ENCODE assay signal across 18 cellular contexts in genomic region chr17:72474740-72475477, GRCh38.
DNase-seq lines count a peak whose midpoint lies in the region; ATAC-seq and TF ChIP-seq lines count a peak whose summit lies in the region.
"Had no signal": no experiment of that assay in that cellular context is flagged by ENCODE, and none has a peak within 500 bp of the region (broad histone marks: within the 10 kb centered on the region; RNA-seq: fewer than 3 reads in every experiment).

No MANE protein-coding gene starts in this region.

- H2BK12ac ChIP-seq in neuronal stem cell (ENCODE audit: low read length), result no peak overlapping the region

- ATAC-seq in RWPE2 (ENCODE audit: low read depth), result 0 out of 3 replicates have a peak, but pooled peaks have one; percentile 32
- no peak for ATAC-seq in HG02642 (IDR thresholded peaks at IDR 0.05; ENCODE audit: poor library complexity, unreplicated experiment)
- ATAC-seq in GM18868 (IDR thresholded peaks at IDR 0.05; ENCODE audit: unreplicated experiment), result no peak
- ATAC-seq in HG03439 (IDR thresholded peaks at IDR 0.05; ENCODE audit: unreplicated experiment), result no peak
- ATAC-seq: natural killer cell, upper lobe of right lung had no signal

- no peak overlapping the region for H4K8ac ChIP-seq in neuronal stem cell (ENCODE audit: low read depth, low read length)

- H2BK5ac ChIP-seq in neuronal stem cell (ENCODE audit: low read length), result no peak overlapping the region

- no peak overlapping the region for H2AFZ ChIP-seq in neuronal stem cell (ENCODE audit: low read length)

- in situ Hi-C loops in Caki2 (cut with HindIII; ENCODE audit: low pct_unique_long_range_greater_than_20kb, low sequenced_read_pairs), result no loop called here

- peak overlapping the region; percentile 0 for H3K27ac ChIP-seq in RWPE2 (ENCODE audit: poor library complexity, severe bottlenecking)
- H3K27ac ChIP-seq in neuronal stem cell (replicated peaks; ENCODE audit: low read length), result no peak overlapping the region
- H3K27ac ChIP-seq: upper lobe of right lung had no signal

- H3K9ac ChIP-seq in neuronal stem cell (ENCODE audit: low read depth, low read length, poor library complexity), result no peak overlapping the region

- no peaks in the 10 kb centered on the region for H3K79me1 ChIP-seq in neuronal stem cell (ENCODE audit: low read depth, low read length)

- no peak for TF ChIP-seq CTCF in RWPE2 (IDR thresholded peaks at IDR 0.05; ENCODE audit: poor library complexity, severe bottlenecking)

- H3K36me3 ChIP-seq in RWPE2 (ENCODE audit: low read depth) (peaks cover 8% of the 10 kb centered on the region), neuronal stem cell (replicated peaks in 1 of 2; ENCODE audit: control insufficient read depth in 2 of 2, insufficient read depth in 2 of 2, low read length in 2 of 2) (no peaks in the 10 kb centered on the region)
- H3K36me3 ChIP-seq: upper lobe of right lung had no signal

- no peaks in the 10 kb centered on the region for H3K27me3 ChIP-seq in RWPE2 (ENCODE audit: insufficient read depth, poor library complexity, severe bottlenecking)
- peaks cover 0 to 5% (median 0%) of the 10 kb centered on the region in 3 experiments for H3K27me3 ChIP-seq in neuronal stem cell (ENCODE audit: control insufficient read depth in 3 of 3, insufficient read depth in 3 of 3, low read depth in 1 of 3, low read length in 3 of 3)
- H3K27me3 ChIP-seq: upper lobe of right lung had no signal

- H3K9me3 ChIP-seq in RWPE2 (ENCODE audit: severe bottlenecking), result no peaks in the 10 kb centered on the region
- no peaks in the 10 kb centered on the region for H3K9me3 ChIP-seq in neuronal stem cell (replicated peaks in 1 of 2; ENCODE audit: control insufficient read depth in 2 of 2, insufficient read depth in 1 of 2, low read depth in 1 of 2, low read length in 2 of 2)
- H3K9me3 ChIP-seq: upper lobe of right lung had no signal

- H3K14ac ChIP-seq in neuronal stem cell (ENCODE audit: low read length), result no peak overlapping the region

- DNase-seq in Caki2 (ENCODE audit: low read depth) (peak; percentile 73), RWPE2 (ENCODE audit: low spot score) (no peak), iPS-NIHi11 (ENCODE audit: low spot score) (peak; percentile 51), neuronal stem cell (ENCODE audit: low spot score) (no peak), ureter (ENCODE audit: low spot score) (no peak)
- DNase-seq: activated CD4-positive, alpha-beta T cell treated with anti-CD3 and anti-CD28 coated beads, Interleukin-2, amount 50 U/mL, for 48 hours; activated T-cell treated with anti-CD3 and anti-CD28 coated beads, Interleukin-2, amount 50 U/mL, for 24 hours; foreskin melanocyte; KBM-7; natural killer cell; NCI-H1092; NCI-H2107; NCI-H526 treated with DMSO at 0.1 percent for 48 hours; stimulated activated naive CD4-positive, alpha-beta T cell; upper lobe of right lung had no signal

- WGBS in neuronal stem cell (ENCODE audit: extremely low coverage in 2 of 2, insufficient read length in 2 of 2, insufficient replicate concordance in 1 of 2), 2 donors, result no CpG with 5 or more reads among the region's 5 CpGs

- H2BK15ac ChIP-seq in neuronal stem cell (ENCODE audit: low read length), result peak overlapping the region; percentile 75

- no peak overlapping the region for H4K91ac ChIP-seq in neuronal stem cell (ENCODE audit: low read depth, low read length, poor library complexity)

- H2AK5ac ChIP-seq in neuronal stem cell (ENCODE audit: low read depth, low read length), result peak overlapping the region; percentile 95

- no peak overlapping the region for H3K23ac ChIP-seq in neuronal stem cell (ENCODE audit: low read depth, low read length, poor library complexity)

- H3K4me1 ChIP-seq in RWPE2 (ENCODE audit: insufficient read depth, poor library complexity, severe bottlenecking) (peaks cover 18% of the 10 kb centered on the region), neuronal stem cell (ENCODE audit: control insufficient read depth in 2 of 2, insufficient read depth in 1 of 2, low read depth in 1 of 2, low read length in 2 of 2) (peaks cover 4 to 22% of the 10 kb centered on the region in 2 donors)
- H3K4me1 ChIP-seq: upper lobe of right lung had no signal

- no peak overlapping the region for H3K4ac ChIP-seq in neuronal stem cell (ENCODE audit: low read length)

- H2BK120ac ChIP-seq in neuronal stem cell (ENCODE audit: low read depth, low read length), result peak overlapping the region; percentile 62

- H3K4me2 ChIP-seq in neuronal stem cell (ENCODE audit: insufficient read depth, low read length, poor library complexity, severe bottlenecking), result no peak overlapping the region

- H3K18ac ChIP-seq in neuronal stem cell (ENCODE audit: low read length), result peak overlapping the region; percentile 84

- H3K4me3 ChIP-seq in RWPE2 (ENCODE audit: severe bottlenecking), result no peak overlapping the region
- no peak overlapping the region for H3K4me3 ChIP-seq in neuronal stem cell (ENCODE audit: low read length in 2 of 2)
- H3K4me3 ChIP-seq: upper lobe of right lung had no signal

Comparison
In these comparisons a context has a peak if more than half of its experiments do, and no peak if none do; other contexts are left out.
1. DNase-seq: peak in Caki2 (single experiment) and iPS-NIHi11 (single experiment); none in RWPE2 (single experiment), neuronal stem cell (single experiment) and ureter (single experiment).